1 cellular context compared by ENCODE assay signal in genomic region chr17:81470944-81471803, GRCh38.
A peak's percentile ranks its signal among the peaks of the same experiment; 100 is the strongest.
TF ChIP-seq lines count a peak whose summit lies in the region.

No MANE protein-coding gene starts in this region.

TF ChIP-seq in HepG2, 621 proteins besides CTCF, POLR2A, EP300 and RAD21:
- TF ChIP-seq ZNF225 (CRISPR knock-in tag; IDR thresholded peaks at IDR 0.05) (0 out of 2 replicates have a peak, but pooled peaks have one; percentile 4), THAP8 (CRISPR knock-in tag; IDR thresholded peaks at IDR 0.05; ENCODE audit: borderline replicate concordance) (no peak), ZNF563 (CRISPR knock-in tag; IDR thresholded peaks at IDR 0.05) (no peak)
